ENCODE assay signal across 35 cellular contexts in the genomic region with DNA sequence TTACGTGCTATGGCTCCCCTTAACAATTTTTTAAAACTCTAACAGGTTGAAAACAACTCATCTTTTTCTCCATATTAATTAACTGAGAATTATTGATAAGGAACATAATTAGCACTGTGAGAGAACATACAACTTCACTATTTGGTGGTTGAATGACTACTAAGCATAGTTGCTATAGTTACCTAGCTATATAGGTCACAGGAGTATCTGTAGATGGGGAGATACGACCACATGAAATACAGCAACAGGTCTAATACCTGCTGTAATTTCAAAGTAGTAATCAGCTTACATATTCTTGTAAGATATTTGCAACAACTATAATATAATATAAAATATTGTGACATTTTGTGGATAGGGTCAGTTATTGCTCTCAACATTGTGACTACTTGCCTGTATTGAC.
A peak's percentile ranks its signal among the peaks of the same experiment; 100 is the strongest.
DNase-seq lines count a peak whose midpoint lies in the region; ATAC-seq, FAIRE-seq and TF ChIP-seq lines count a peak whose summit lies in the region.
"Had no signal": no experiment of that assay in that cellular context is flagged by ENCODE, and none has a peak within 500 bp of the region (broad histone marks: within the 10 kb centered on the region; RNA-seq: fewer than 3 reads in every experiment).

No MANE protein-coding gene starts in this region.

- no peak overlapping the region for H3K4me3 Mint-ChIP-seq in T-helper 17 cell
- H3K4me3 Mint-ChIP-seq: B cell; CD14-positive monocyte; CD4-positive, alpha-beta memory T cell; CD4-positive, alpha-beta T cell; CD4-positive, CD25-positive, alpha-beta regulatory T cell; CD8-positive, alpha-beta memory T cell; CD8-positive, alpha-beta T cell had no signal

- H3K36me3 ChIP-seq in K562 (ENCODE audit: control insufficient read depth, insufficient read depth, low read length), result no peaks in the 10 kb centered on the region
- H3K36me3 ChIP-seq in ovary, result no peaks in the 10 kb centered on the region
- no peaks in the 10 kb centered on the region for H3K36me3 ChIP-seq in GM23248 (ENCODE audit: low read depth)
- H3K36me3 ChIP-seq: BE2C; BLaER1; BLaER1 treated with 17β-estradiol and CSF1 and Interleukin-3, amounts not matched to agents 10 nM and 100 nM had no signal

- no peak for TF ChIP-seq CTCF in K562 (IDR thresholded peaks at IDR 0.05 in 2 of 3, conservative IDR thresholded peaks at IDR 0.05 in 1 of 3; ENCODE audit: insufficient read depth in 2 of 3, low read depth in 1 of 3, low read length in 3 of 3)
- no peak for TF ChIP-seq CTCF in ovary (IDR thresholded peaks at IDR 0.05)

- DNase-seq in T-helper 17 cell, result no peak
- DNase-seq in K562 (ENCODE audit: extremely low read depth in 1 of 4, low spot score in 3 of 4), result no peak
- peak; percentile 17 for DNase-seq in central memory CD4-positive, alpha-beta T cell
- no peak for DNase-seq in ovary
- DNase-seq in GM23248, result no peak
- DNase-seq: 8988T; ACHN; AML-193; BE2C; C1 segment of cervical spinal cord; Caco-2; Calu3; CD4-positive, alpha-beta T cell; CD4-positive, CD25-positive, alpha-beta regulatory T cell; CD8-positive, alpha-beta memory T cell; CD8-positive, alpha-beta T cell; COR-L47; DMS 273 treated with DMSO at 0.1 percent for 48 hours; DMS153; DMS53; DMS79; DMS79 treated with DMSO at 0.1 percent for 48 hours; DND-41; EL had no signal

- FAIRE-seq in K562 (lab: Jason Lieb, UNC), result no peak
- FAIRE-seq: A204.1, A549, D721Med had no signal

- in situ Hi-C loops in K562 (cut with MboI) (no loop called here), GM23248 (cut with MboI) (no loop called here)

- H3K4me1 ChIP-seq in K562 (replicated peaks in 1 of 2; ENCODE audit: control insufficient read depth in 2 of 2, insufficient read depth in 2 of 2, low read length in 2 of 2), result no peaks in the 10 kb centered on the region
- H3K4me1 ChIP-seq in ovary (ENCODE audit: insufficient read depth), result no peaks in the 10 kb centered on the region
- no peaks in the 10 kb centered on the region for H3K4me1 ChIP-seq in GM23248 (ENCODE audit: insufficient read depth)
- H3K4me1 ChIP-seq: A549; BLaER1; BLaER1 treated with 17β-estradiol and CSF1 and Interleukin-3, amounts not matched to agents 10 nM and 100 nM; Caco-2 had no signal

- no peak overlapping the region for H3K9ac ChIP-seq in K562 (ENCODE audit: insufficient read depth in 1 of 2, low read depth in 2 of 2, low read length in 2 of 2)
- no peak overlapping the region for H3K9ac ChIP-seq in GM23248
- H3K9ac ChIP-seq: BLaER1; BLaER1 treated with 17β-estradiol and CSF1 and Interleukin-3, amounts not matched to agents 10 nM and 100 nM had no signal

- 0% methylated on average over 2 of the region's 2 CpGs for WGBS in K562 (ENCODE audit: insufficient coverage, low coverage, missing lambda C conversion rate)
- WGBS in ovary, 3 donors, result 57 to 63% (median 62%) methylated on average over 2 of the region's 2 CpGs
- 39 to 42% methylated on average over 2 of the region's 2 CpGs for WGBS in GM23248 (ENCODE audit: low coverage in 1 of 2, low lambda C conversion rate in 2 of 2, missing lambda C conversion rate in 2 of 2), 2 experiments

- H3K27ac ChIP-seq in K562 (ENCODE audit: extremely low read depth, low read depth, low read length), result no peak overlapping the region
- no peak overlapping the region for H3K27ac ChIP-seq in ovary
- no peak overlapping the region for H3K27ac ChIP-seq in GM23248
- H3K27ac ChIP-seq: 22Rv1; A549; BLaER1; BLaER1 treated with 17β-estradiol and CSF1 and Interleukin-3, amounts not matched to agents 10 nM and 100 nM; C4-2B had no signal

- no TSS peak for BruUV-seq in K562 (replicated peaks; lab: Mats Ljungman, UMichigan)

- intact Hi-C loops in K562 (cut with micrococcal nuclease), result loop anchor here (2.0 to 10.0 kb wide), 4 partner anchors 76 to 887 kb away; a partner anchor contains a TSS
- intact Hi-C loops in ovary (cut with DNase I), result no loop called here

- H3F3A ChIP-seq in GM23248 (ENCODE audit: insufficient read depth), result no peaks in the 10 kb centered on the region

- peak overlapping the region; percentile 81 for H3K27ac Mint-ChIP-seq in T-helper 17 cell
- H3K27ac Mint-ChIP-seq: B cell; CD14-positive monocyte; CD4-positive, alpha-beta T cell; CD4-positive, CD25-positive, alpha-beta regulatory T cell; CD8-positive, alpha-beta memory T cell; CD8-positive, alpha-beta T cell had no signal

- no peaks in the 10 kb centered on the region for H3K9me1 ChIP-seq in K562 (ENCODE audit: control insufficient read depth, insufficient read depth, low read length)

- H3K27me3 ChIP-seq in K562 (ENCODE audit: control insufficient read depth in 2 of 2, insufficient read depth in 2 of 2, low read length in 2 of 2), result no peaks in the 10 kb centered on the region
- H3K27me3 ChIP-seq in ovary, result no peaks in the 10 kb centered on the region
- no peaks in the 10 kb centered on the region for H3K27me3 ChIP-seq in GM23248 (replicated peaks; ENCODE audit: insufficient read depth)
- H3K27me3 ChIP-seq: BE2C; BLaER1; BLaER1 treated with 17β-estradiol and CSF1 and Interleukin-3, amounts not matched to agents 10 nM and 100 nM had no signal

- TF ChIP-seq POLR2A in K562 (conservative IDR thresholded peaks at IDR 0.05), result no peak
- TF ChIP-seq POLR2A in ovary (IDR thresholded peaks at IDR 0.05), result no peak

- H3K79me2 ChIP-seq in K562 (ENCODE audit: control insufficient read depth, insufficient read depth, low read length) (no peaks in the 10 kb centered on the region), GM23248 (ENCODE audit: insufficient read depth) (no peaks in the 10 kb centered on the region)

- H3K4me3 ChIP-seq in K562 (no peak overlapping the region), ovary (no peak overlapping the region), GM23248 (no peak overlapping the region)
- H3K4me3 ChIP-seq: A549; BLaER1; BLaER1 treated with 17β-estradiol and CSF1 and Interleukin-3, amounts not matched to agents 10 nM and 100 nM had no signal

- H3K36me3 Mint-ChIP-seq in T-helper 17 cell (ENCODE audit: low read depth), result no peaks in the 10 kb centered on the region
- H3K36me3 Mint-ChIP-seq: CD14-positive monocyte; CD4-positive, alpha-beta memory T cell; CD4-positive, CD25-positive, alpha-beta regulatory T cell; CD8-positive, alpha-beta memory T cell; CD8-positive, alpha-beta T cell had no signal

- no peak overlapping the region for H3K4me2 ChIP-seq in K562 (ENCODE audit: insufficient read depth, low read length)
- no peak overlapping the region for H3K4me2 ChIP-seq in GM23248 (ENCODE audit: unreplicated experiment)
- H3K4me2 ChIP-seq: A549; BLaER1; BLaER1 treated with 17β-estradiol and CSF1 and Interleukin-3, amounts not matched to agents 10 nM and 100 nM had no signal

- POLR2A ChIA-PET in K562 (lab: Yijun Ruan, JAX), result interaction anchor here (1.6 kb wide), 1 partner anchor 25 kb away, joined by 3 read pairs; no protein-coding TSS in a partner anchor

- ATAC-seq in T-helper 17 cell (peak; percentile 95), K562 (no peak), HG03039 (IDR thresholded peaks at IDR 0.05; ENCODE audit: unreplicated experiment) (no peak)
- ATAC-seq: A549; CD8-positive, alpha-beta T cell had no signal

- CTCF ChIA-PET in K562 (lab: Yijun Ruan, JAX; ENCODE audit: low intra/inter-chr PET ratio), result interaction anchor here (1.7 kb wide), 1 partner anchor 773 kb away, joined by 6 read pairs; no protein-coding TSS in a partner anchor

- TF ChIP-seq EP300 in K562 (IDR thresholded peaks at IDR 0.05; ENCODE audit: low read length), result no peak
- TF ChIP-seq EP300 in ovary (IDR thresholded peaks at IDR 0.05), result no peak

- no peak for TF ChIP-seq RAD21 in K562 (CRISPR knock-in tag; conservative IDR thresholded peaks at IDR 0.05 in 1 of 2, IDR thresholded peaks at IDR 0.05 in 1 of 2)

- H3K9me3 ChIP-seq in T-helper 17 cell (ENCODE audit: control insufficient read depth, low read length, poor library complexity, severe bottlenecking) (no peaks in the 10 kb centered on the region), K562 (replicated peaks; ENCODE audit: control insufficient read depth, insufficient read depth, low read depth, low read length) (no peaks in the 10 kb centered on the region), ovary (no peaks in the 10 kb centered on the region), GM23248 (ENCODE audit: low read depth) (no peaks in the 10 kb centered on the region)
- H3K9me3 ChIP-seq: A549, BE2C, Caco-2 had no signal

- no peaks in the 10 kb centered on the region for H3K9me2 ChIP-seq in GM23248 (ENCODE audit: insufficient read depth)

- peaks cover 15% of the 10 kb centered on the region for H3K4me1 Mint-ChIP-seq in T-helper 17 cell
- H3K4me1 Mint-ChIP-seq: B cell; CD4-positive, alpha-beta memory T cell; CD4-positive, CD25-positive, alpha-beta regulatory T cell; CD8-positive, alpha-beta memory T cell had no signal

- H2AFZ ChIP-seq in K562 (ENCODE audit: low read depth, low read length) (no peak overlapping the region), GM23248 (no peak overlapping the region)

- H4K20me1 ChIP-seq in K562 (replicated peaks; ENCODE audit: control insufficient read depth, insufficient read depth, low read length) (no peaks in the 10 kb centered on the region), GM23248 (ENCODE audit: insufficient read depth) (no peaks in the 10 kb centered on the region)
- H4K20me1 ChIP-seq: BLaER1; BLaER1 treated with 17β-estradiol and CSF1 and Interleukin-3, amounts not matched to agents 10 nM and 100 nM had no signal

- peaks cover 3% of the 10 kb centered on the region for H3K27me3 Mint-ChIP-seq in T-helper 17 cell
- H3K27me3 Mint-ChIP-seq: B cell; CD4-positive, alpha-beta T cell; CD8-positive, alpha-beta memory T cell had no signal

TF ChIP-seq in K562, 482 proteins besides CTCF, POLR2A, EP300 and RAD21:
- TF ChIP-seq ZBTB1 (CRISPR knock-in tag; IDR thresholded peaks at IDR 0.05; ENCODE audit: borderline replicate concordance, low read depth), result no peak
- peak; percentile 35 for TF ChIP-seq RFX1 (IDR thresholded peaks at IDR 0.05)
